15 cellular contexts compared by ENCODE assay signal in the genomic region with DNA sequence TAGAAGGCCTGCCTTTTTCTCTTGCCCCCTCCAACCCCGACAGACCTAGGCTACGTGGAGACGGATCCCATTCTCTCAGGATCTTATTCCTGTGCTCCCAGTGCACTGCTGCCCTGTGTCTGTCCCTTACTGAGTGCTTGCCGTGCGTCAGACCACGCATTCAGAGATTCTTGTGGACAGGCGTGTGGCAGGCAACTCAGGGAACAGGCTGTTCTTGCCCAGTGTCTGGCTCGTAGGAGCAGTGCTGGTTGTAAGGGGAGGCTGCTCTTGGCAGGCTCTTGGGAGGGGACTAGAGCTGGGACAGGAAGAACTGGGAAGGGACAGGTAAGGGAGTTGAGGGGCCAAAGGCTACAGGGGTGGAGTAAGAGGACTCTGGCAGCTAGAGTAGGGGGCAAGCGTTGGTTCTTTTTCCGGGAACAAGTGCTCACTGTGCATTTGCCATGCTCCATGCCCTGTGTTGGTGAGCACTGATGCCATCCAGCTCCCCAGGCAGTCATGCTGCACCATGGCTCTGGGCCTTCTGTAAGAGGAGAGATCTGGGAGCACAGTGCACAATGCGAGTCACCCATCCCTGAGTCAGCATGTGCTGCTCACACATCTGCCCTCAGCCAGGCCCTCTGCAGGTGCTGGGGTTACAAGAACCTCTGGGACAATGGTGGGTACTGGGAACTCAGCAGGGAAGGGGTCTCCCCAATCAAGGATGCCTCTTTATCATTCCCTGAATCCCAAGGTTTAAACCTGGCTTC.
DNase-seq lines count a peak whose midpoint lies in the region; ATAC-seq and TF ChIP-seq lines count a peak whose summit lies in the region.
"Had no signal": no experiment of that assay in that cellular context is flagged by ENCODE, and none has a peak within 500 bp of the region (broad histone marks: within the 10 kb centered on the region; RNA-seq: fewer than 3 reads in every experiment).

No MANE protein-coding gene starts in this region.

- TF ChIP-seq POLR2A in heart left ventricle (IDR thresholded peaks at IDR 0.05) (no peak), adrenal gland (IDR thresholded peaks at IDR 0.05) (no peak)

- H3K9me3 ChIP-seq in heart left ventricle (no peaks in the 10 kb centered on the region), upper lobe of right lung (no peaks in the 10 kb centered on the region), adrenal gland (replicated peaks in 1 of 3) (no peaks in the 10 kb centered on the region)
- H3K9me3 ChIP-seq: BE2C, esophagus muscularis mucosa, SJCRH30 had no signal

- H3K36me3 ChIP-seq in heart left ventricle: peaks cover 0 to 16% (median 0%) of the 10 kb centered on the region in 9 donors
- peaks cover 7% of the 10 kb centered on the region for H3K36me3 ChIP-seq in upper lobe of right lung
- no peaks in the 10 kb centered on the region for H3K36me3 ChIP-seq in adrenal gland (replicated peaks in 1 of 2)
- H3K36me3 ChIP-seq: BE2C, SJCRH30 had no signal

- H3K4me3 ChIP-seq in heart left ventricle (no peak overlapping the region), upper lobe of right lung (no peak overlapping the region), adrenal gland (no peak overlapping the region)
- H3K4me3 ChIP-seq: esophagus muscularis mucosa, SJCRH30, skin epidermis had no signal

- ATAC-seq in SK-N-SH treated with all-trans-retinoic acid at 6 μM for 48 hours: peak; percentile 58; the same call in 2 of the 3 replicates
- ATAC-seq in heart left ventricle: peak; percentile 89 to 95 (median 91)
- peak; percentile 6 for ATAC-seq in upper lobe of right lung
- ATAC-seq in GM21526 (IDR thresholded peaks at IDR 0.05; ENCODE audit: low FRiP score, unreplicated experiment): no peak
- ATAC-seq: natural killer cell treated with Interleukin-12 subunit alpha and Interleukin-12 subunit beta and Interleukin-15 and Interleukin-18, amount 100 ng/mL, for 72 hours had no signal

- TF ChIP-seq CTCF in heart left ventricle (IDR thresholded peaks at IDR 0.05) (no peak), upper lobe of right lung (IDR thresholded peaks at IDR 0.05) (no peak), adrenal gland (IDR thresholded peaks at IDR 0.05) (no peak)

- H3K4me1 ChIP-seq in heart left ventricle (peaks cover 0 to 27% (median 0%) of the 10 kb centered on the region in 12 donors), upper lobe of right lung (peaks cover 4% of the 10 kb centered on the region), adrenal gland (replicated peaks in 1 of 2) (no peaks in the 10 kb centered on the region)
- H3K4me1 ChIP-seq: BE2C, SJCRH30 had no signal

- H3K27me3 ChIP-seq in heart left ventricle (no peaks in the 10 kb centered on the region), upper lobe of right lung (no peaks in the 10 kb centered on the region), adrenal gland (no peaks in the 10 kb centered on the region)
- H3K27me3 ChIP-seq: BE2C, esophagus muscularis mucosa, SJCRH30 had no signal

- peak overlapping the region in 5 of 12 donors; percentile 36 to 62 (median 44) for H3K27ac ChIP-seq in heart left ventricle
- no peak overlapping the region for H3K27ac ChIP-seq in upper lobe of right lung
- no peak overlapping the region for H3K27ac ChIP-seq in adrenal gland
- H3K27ac ChIP-seq: esophagus muscularis mucosa, SJCRH30, skin epidermis had no signal

- 77 to 94% (median 86%) methylated on average over 11 of the region's 11 CpGs for WGBS in heart left ventricle, 4 donors
- 95 to 97% (median 96%) methylated on average over 11 of the region's 11 CpGs for WGBS in adrenal gland, 4 donors

- intact Hi-C loops in heart left ventricle (cut with DNase I): no loop called here
- intact Hi-C loops in upper lobe of right lung (cut with DNase I): no loop called here
- intact Hi-C loops in adrenal gland (cut with DNase I): no loop called here

- peak; percentile 17 for DNase-seq in stimulated activated CD4-positive, alpha-beta T cell treated with anti-CD3 and anti-CD28 coated beads, Interleukin-15, amount 100 ng/mL, for 24 hours
- no peak for DNase-seq in stimulated activated CD4-positive, alpha-beta T cell treated with anti-CD3 and anti-CD28 coated beads, Interleukin-12 subunit alpha, Interleukin-12 subunit beta, amount 100 ng/mL, for 4 hours
- peak in 2 of 5 donors; percentile 52 to 70 for DNase-seq in heart left ventricle
- no peak for DNase-seq in upper lobe of right lung
- DNase-seq in adrenal gland: no peak
- no peak for DNase-seq in D341Med (ENCODE audit: low spot score)
- DNase-seq: BE2C, caudate nucleus, NCI-H1048, SJCRH30 had no signal

TF ChIP-seq in SK-N-SH treated with all-trans-retinoic acid at 6 μM for 48 hours, 23 proteins besides CTCF, POLR2A, EP300 and RAD21:
- TF ChIP-seq, protein P1, sequence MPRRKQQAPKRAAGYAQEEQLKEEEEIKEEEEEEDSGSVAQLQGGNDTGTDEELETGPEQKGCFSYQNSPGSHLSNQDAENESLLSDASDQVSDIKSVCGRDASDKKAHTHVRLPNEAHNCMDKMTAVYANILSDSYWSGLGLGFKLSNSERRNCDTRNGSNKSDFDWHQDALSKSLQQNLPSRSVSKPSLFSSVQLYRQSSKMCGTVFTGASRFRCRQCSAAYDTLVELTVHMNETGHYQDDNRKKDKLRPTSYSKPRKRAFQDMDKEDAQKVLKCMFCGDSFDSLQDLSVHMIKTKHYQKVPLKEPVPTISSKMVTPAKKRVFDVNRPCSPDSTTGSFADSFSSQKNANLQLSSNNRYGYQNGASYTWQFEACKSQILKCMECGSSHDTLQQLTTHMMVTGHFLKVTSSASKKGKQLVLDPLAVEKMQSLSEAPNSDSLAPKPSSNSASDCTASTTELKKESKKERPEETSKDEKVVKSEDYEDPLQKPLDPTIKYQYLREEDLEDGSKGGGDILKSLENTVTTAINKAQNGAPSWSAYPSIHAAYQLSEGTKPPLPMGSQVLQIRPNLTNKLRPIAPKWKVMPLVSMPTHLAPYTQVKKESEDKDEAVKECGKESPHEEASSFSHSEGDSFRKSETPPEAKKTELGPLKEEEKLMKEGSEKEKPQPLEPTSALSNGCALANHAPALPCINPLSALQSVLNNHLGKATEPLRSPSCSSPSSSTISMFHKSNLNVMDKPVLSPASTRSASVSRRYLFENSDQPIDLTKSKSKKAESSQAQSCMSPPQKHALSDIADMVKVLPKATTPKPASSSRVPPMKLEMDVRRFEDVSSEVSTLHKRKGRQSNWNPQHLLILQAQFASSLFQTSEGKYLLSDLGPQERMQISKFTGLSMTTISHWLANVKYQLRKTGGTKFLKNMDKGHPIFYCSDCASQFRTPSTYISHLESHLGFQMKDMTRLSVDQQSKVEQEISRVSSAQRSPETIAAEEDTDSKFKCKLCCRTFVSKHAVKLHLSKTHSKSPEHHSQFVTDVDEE (CRISPR knock-in tag; IDR thresholded peaks at IDR 0.05): no peak
- TF ChIP-seq OSR1 (CRISPR knock-in tag; IDR thresholded peaks at IDR 0.05): no peak
- TF ChIP-seq, protein P2, sequence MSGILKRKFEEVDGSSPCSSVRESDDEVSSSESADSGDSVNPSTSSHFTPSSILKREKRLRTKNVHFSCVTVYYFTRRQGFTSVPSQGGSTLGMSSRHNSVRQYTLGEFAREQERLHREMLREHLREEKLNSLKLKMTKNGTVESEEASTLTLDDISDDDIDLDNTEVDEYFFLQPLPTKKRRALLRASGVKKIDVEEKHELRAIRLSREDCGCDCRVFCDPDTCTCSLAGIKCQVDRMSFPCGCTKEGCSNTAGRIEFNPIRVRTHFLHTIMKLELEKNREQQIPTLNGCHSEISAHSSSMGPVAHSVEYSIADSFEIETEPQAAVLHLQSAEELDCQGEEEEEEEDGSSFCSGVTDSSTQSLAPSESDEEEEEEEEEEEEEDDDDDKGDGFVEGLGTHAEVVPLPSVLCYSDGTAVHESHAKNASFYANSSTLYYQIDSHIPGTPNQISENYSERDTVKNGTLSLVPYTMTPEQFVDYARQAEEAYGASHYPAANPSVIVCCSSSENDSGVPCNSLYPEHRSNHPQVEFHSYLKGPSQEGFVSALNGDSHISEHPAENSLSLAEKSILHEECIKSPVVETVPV (CRISPR knock-in tag; IDR thresholded peaks at IDR 0.05): no peak
- no peak for TF ChIP-seq TOX (CRISPR knock-in tag; IDR thresholded peaks at IDR 0.05; ENCODE audit: borderline replicate concordance)
- no peak for TF ChIP-seq RARB (CRISPR knock-in tag; IDR thresholded peaks at IDR 0.05)
- TF ChIP-seq, protein P3, sequence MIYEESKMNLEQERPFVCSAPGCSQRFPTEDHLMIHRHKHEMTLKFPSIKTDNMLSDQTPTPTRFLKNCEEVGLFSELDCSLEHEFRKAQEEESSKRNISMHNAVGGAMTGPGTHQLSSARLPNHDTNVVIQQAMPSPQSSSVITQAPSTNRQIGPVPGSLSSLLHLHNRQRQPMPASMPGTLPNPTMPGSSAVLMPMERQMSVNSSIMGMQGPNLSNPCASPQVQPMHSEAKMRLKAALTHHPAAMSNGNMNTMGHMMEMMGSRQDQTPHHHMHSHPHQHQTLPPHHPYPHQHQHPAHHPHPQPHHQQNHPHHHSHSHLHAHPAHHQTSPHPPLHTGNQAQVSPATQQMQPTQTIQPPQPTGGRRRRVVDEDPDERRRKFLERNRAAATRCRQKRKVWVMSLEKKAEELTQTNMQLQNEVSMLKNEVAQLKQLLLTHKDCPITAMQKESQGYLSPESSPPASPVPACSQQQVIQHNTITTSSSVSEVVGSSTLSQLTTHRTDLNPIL (CRISPR knock-in tag; IDR thresholded peaks at IDR 0.05; ENCODE audit: low read depth): no peak
- no peak for TF ChIP-seq ARNTL (CRISPR knock-in tag; IDR thresholded peaks at IDR 0.05; ENCODE audit: borderline replicate concordance, low read depth)
- TF ChIP-seq, protein P4, sequence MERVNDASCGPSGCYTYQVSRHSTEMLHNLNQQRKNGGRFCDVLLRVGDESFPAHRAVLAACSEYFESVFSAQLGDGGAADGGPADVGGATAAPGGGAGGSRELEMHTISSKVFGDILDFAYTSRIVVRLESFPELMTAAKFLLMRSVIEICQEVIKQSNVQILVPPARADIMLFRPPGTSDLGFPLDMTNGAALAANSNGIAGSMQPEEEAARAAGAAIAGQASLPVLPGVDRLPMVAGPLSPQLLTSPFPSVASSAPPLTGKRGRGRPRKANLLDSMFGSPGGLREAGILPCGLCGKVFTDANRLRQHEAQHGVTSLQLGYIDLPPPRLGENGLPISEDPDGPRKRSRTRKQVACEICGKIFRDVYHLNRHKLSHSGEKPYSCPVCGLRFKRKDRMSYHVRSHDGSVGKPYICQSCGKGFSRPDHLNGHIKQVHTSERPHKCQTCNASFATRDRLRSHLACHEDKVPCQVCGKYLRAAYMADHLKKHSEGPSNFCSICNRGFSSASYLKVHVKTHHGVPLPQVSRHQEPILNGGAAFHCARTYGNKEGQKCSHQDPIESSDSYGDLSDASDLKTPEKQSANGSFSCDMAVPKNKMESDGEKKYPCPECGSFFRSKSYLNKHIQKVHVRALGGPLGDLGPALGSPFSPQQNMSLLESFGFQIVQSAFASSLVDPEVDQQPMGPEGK (CRISPR knock-in tag; IDR thresholded peaks at IDR 0.05; ENCODE audit: borderline replicate concordance): no peak
- TF ChIP-seq BACH2 (CRISPR knock-in tag; IDR thresholded peaks at IDR 0.05; ENCODE audit: borderline replicate concordance): no peak
- TF ChIP-seq ZNF70 (CRISPR knock-in tag; IDR thresholded peaks at IDR 0.05): no peak
- no peak for TF ChIP-seq CSDC2 (CRISPR knock-in tag; IDR thresholded peaks at IDR 0.05)
- no peak for TF ChIP-seq ZFP30 (CRISPR knock-in tag; IDR thresholded peaks at IDR 0.05)
- no peak for TF ChIP-seq ZNF565 (CRISPR knock-in tag; conservative IDR thresholded peaks at IDR 0.05; ENCODE audit: low read depth)
TF ChIP-seq in SK-N-SH treated with all-trans-retinoic acid at 6 μM for 48 hours: peak in this region for 0.
